8 cellular contexts compared by ENCODE assay signal in genomic region chr12:91178139-91178561, GRCh38. TPM values are rescaled to one million over a fixed set of nuclear protein-coding genes. Genes with fewer than 3 reads are reported as not detected.
DNase-seq lines count a peak whose midpoint lies in the region; ATAC-seq and TF ChIP-seq lines count a peak whose summit lies in the region.

No MANE protein-coding gene starts in this region.

- no peaks in the 10 kb centered on the region for H3K27me3 Mint-ChIP-seq in osteocyte (ENCODE audit: unreplicated experiment)

- DNase-seq in ELR (ENCODE audit: low read depth) (peak; percentile 51), NCI-H69 (lab: John Stamatoyannopoulos, UW) (peak; percentile 47), esophagus muscularis mucosa (ENCODE audit: extremely low spot score) (no peak), osteocyte (ENCODE audit: extremely low spot score, unreplicated experiment) (no peak), HEK293T (ENCODE audit: extremely low spot score) (no peak)
- no peak for DNase-seq in stimulated activated CD4-positive, alpha-beta T cell treated with anti-CD3 and anti-CD28 coated beads, Interleukin-4, amount 100 ng/mL, for 24 hours

- ATAC-seq in GM21576 (IDR thresholded peaks at IDR 0.05; ENCODE audit: unreplicated experiment) (no peak), HG03439 (IDR thresholded peaks at IDR 0.05; ENCODE audit: unreplicated experiment) (no peak)

- peaks cover 0 to 19% (median 8%) of the 10 kb centered on the region in 4 donors for H3K4me1 ChIP-seq in esophagus muscularis mucosa

- intact Hi-C loops in esophagus muscularis mucosa (cut with DNase I), result loop anchor here (5.0 kb wide), 1 partner anchor 149 kb away; no protein-coding TSS in a partner anchor

- H3K4me3 ChIP-seq in esophagus muscularis mucosa, result peak overlapping the region; percentile 41 to 57 (median 48)

- 40% methylated on average over 7 of the region's 7 CpGs for WGBS in esophagus muscularis mucosa

- no peaks in the 10 kb centered on the region for H3K36me3 ChIP-seq in esophagus muscularis mucosa

- TF ChIP-seq POLR2A in esophagus muscularis mucosa (IDR thresholded peaks at IDR 0.05; ENCODE audit: low read depth), result no peak

- H3K27ac Mint-ChIP-seq in osteocyte (ENCODE audit: unreplicated experiment), result no peak overlapping the region

- CTCF ChIA-PET in HEK293T (lab: Yijun Ruan, JAX), result interaction anchor here (1.1 to 1.5 kb wide), 2 partner anchors 150 to 152 kb away, joined by 5 to 9 read pairs; no protein-coding TSS in a partner anchor

- H3K9me3 Mint-ChIP-seq in osteocyte (ENCODE audit: unreplicated experiment), result no peaks in the 10 kb centered on the region

- peak overlapping the region; percentile 61 to 71 (median 69) for H3K27ac ChIP-seq in esophagus muscularis mucosa (replicated peaks in 1 of 4)

- H3K4me3 Mint-ChIP-seq in osteocyte (ENCODE audit: unreplicated experiment), result no peak overlapping the region

- TF ChIP-seq EP300 in esophagus muscularis mucosa (IDR thresholded peaks at IDR 0.05), result no peak

- TF ChIP-seq CTCF in esophagus muscularis mucosa (IDR thresholded peaks at IDR 0.05) (peak; percentile 35 to 60 (median 47)), osteocyte (IDR thresholded peaks at IDR 0.05) (peak; percentile 73)

- H3K9me3 ChIP-seq in esophagus muscularis mucosa, result no peaks in the 10 kb centered on the region

- H3K4me1 Mint-ChIP-seq in osteocyte (ENCODE audit: unreplicated experiment), result peaks cover 40% of the 10 kb centered on the region

- H3K27me3 ChIP-seq in esophagus muscularis mucosa, result no peaks in the 10 kb centered on the region

- H3K36me3 Mint-ChIP-seq in osteocyte (ENCODE audit: unreplicated experiment), result peaks cover 36% of the 10 kb centered on the region

- POLR2A ChIA-PET in HEK293T (lab: Yijun Ruan, JAX), result no interaction called here

TF ChIP-seq in HEK293T, 16 proteins besides CTCF, POLR2A, EP300 and RAD21:
- TF ChIP-seq HDGF (IDR thresholded peaks at IDR 0.05; ENCODE audit: borderline replicate concordance) (no peak), FOXM1 (IDR thresholded peaks at IDR 0.05; ENCODE audit: borderline replicate concordance) (no peak), SP1 (IDR thresholded peaks at IDR 0.05) (no peak), ZNF384 (IDR thresholded peaks at IDR 0.05) (no peak), ELF4 (IDR thresholded peaks at IDR 0.05) (no peak), LEF1 (IDR thresholded peaks at IDR 0.05; ENCODE audit: borderline replicate concordance) (no peak), ARNT (IDR thresholded peaks at IDR 0.05) (no peak), TARDBP (IDR thresholded peaks at IDR 0.05) (no peak), BHLHE40 (IDR thresholded peaks at IDR 0.05; ENCODE audit: borderline replicate concordance) (no peak), PKNOX1 (IDR thresholded peaks at IDR 0.05) (no peak), CTBP1 (IDR thresholded peaks at IDR 0.05; ENCODE audit: borderline replicate concordance) (no peak)

RNA-seq across cellular contexts. Expression of gene DCN, which starts 4.5 kb away (rescaled TPM):
- total RNA-seq in esophagus muscularis mucosa (1,000 to 10,000 TPM; 1,186 to 2,089 (median 1,762) TPM), osteocyte (2,230 and 2,247 TPM in 2 replicates)

Comparison
In these comparisons a context has a peak if more than half of its experiments do, and no peak if none do; other contexts are left out.
1. DNase-seq: peak in ELR (single experiment) and NCI-H69 (single experiment); none in esophagus muscularis mucosa (single experiment), osteocyte (single experiment), HEK293T (single experiment) and stimulated activated CD4-positive, alpha-beta T cell treated with anti-CD3 and anti-CD28 coated beads, Interleukin-4, amount 100 ng/mL, for 24 hours (single experiment).